In genomic region chr11:125141686-125142535, GRCh38 we compare ENCODE assay signal across 9 cellular contexts. TPM values are rescaled to one million over a fixed set of nuclear protein-coding genes. Genes with fewer than 3 reads are reported as not detected.
DNase-seq lines count a peak whose midpoint lies in the region; ATAC-seq lines count a peak whose summit lies in the region.
"Had no signal": no experiment of that assay in that cellular context is flagged by ENCODE, and none has a peak within 500 bp of the region (broad histone marks: within the 10 kb centered on the region; RNA-seq: fewer than 3 reads in every experiment).

No MANE protein-coding gene starts in this region.

- no peak overlapping the region for H3K27ac Mint-ChIP-seq in activated naive CD8-positive, alpha-beta T cell treated with anti-CD3 and anti-CD28 coated beads for 36 hours

- ATAC-seq in HG03095 (IDR thresholded peaks at IDR 0.05; ENCODE audit: unreplicated experiment) (peak; percentile 66), HG02763 (IDR thresholded peaks at IDR 0.05; ENCODE audit: unreplicated experiment) (no peak)

- no peaks in the 10 kb centered on the region for H3K4me1 ChIP-seq in SJSA1 (replicated peaks)
- H3K4me1 ChIP-seq: BLaER1 treated with 17β-estradiol and CSF1 and Interleukin-3, amounts not matched to agents 10 nM and 100 nM had no signal

- no peaks in the 10 kb centered on the region for H3K9me3 ChIP-seq in SJSA1 (replicated peaks)
- H3K9me3 ChIP-seq: BLaER1 treated with 17β-estradiol and CSF1 and Interleukin-3, amounts not matched to agents 10 nM and 100 nM had no signal

- H3K4me3 ChIP-seq in SJSA1, result no peak overlapping the region
- H3K4me3 ChIP-seq: BLaER1 treated with 17β-estradiol and CSF1 and Interleukin-3, amounts not matched to agents 10 nM and 100 nM had no signal

- H3K27me3 ChIP-seq in SJSA1 (replicated peaks), result no peaks in the 10 kb centered on the region
- H3K27me3 ChIP-seq: BLaER1 treated with 17β-estradiol and CSF1 and Interleukin-3, amounts not matched to agents 10 nM and 100 nM had no signal

- no peak overlapping the region for H3K4me3 Mint-ChIP-seq in activated naive CD8-positive, alpha-beta T cell treated with anti-CD3 and anti-CD28 coated beads for 36 hours

- peaks cover 2% of the 10 kb centered on the region for H3K4me1 Mint-ChIP-seq in activated naive CD8-positive, alpha-beta T cell treated with anti-CD3 and anti-CD28 coated beads for 36 hours

- DNase-seq in NCI-H1436 (lab: John Stamatoyannopoulos, UW) (peak; percentile 9), NCI-H1436 treated with DMSO at 0.1 percent for 48 hours (lab: John Stamatoyannopoulos, UW) (no peak), SJSA1 (ENCODE audit: low read depth in 1 of 2, low spot score in 2 of 2) (peak; percentile 13 to 44), hepatic stellate cell (ENCODE audit: low spot score) (peak; percentile 61)
- DNase-seq in activated naive CD8-positive, alpha-beta T cell treated with anti-CD3 and anti-CD28 coated beads for 36 hours, result peak; percentile 53
- DNase-seq in stimulated activated CD4-positive, alpha-beta T cell treated with anti-CD3 and anti-CD28 coated beads, Interleukin-12 subunit alpha, Interleukin-12 subunit beta, amount 100 ng/mL, for 4 hours, result peak; percentile 63

- no peaks in the 10 kb centered on the region for H3K9me3 Mint-ChIP-seq in activated naive CD8-positive, alpha-beta T cell treated with anti-CD3 and anti-CD28 coated beads for 36 hours

- no peaks in the 10 kb centered on the region for H3K36me3 ChIP-seq in SJSA1
- H3K36me3 ChIP-seq: BLaER1 treated with 17β-estradiol and CSF1 and Interleukin-3, amounts not matched to agents 10 nM and 100 nM had no signal

- H3K27me3 Mint-ChIP-seq in activated naive CD8-positive, alpha-beta T cell treated with anti-CD3 and anti-CD28 coated beads for 36 hours, result peaks cover 42% of the 10 kb centered on the region

- H3K36me3 Mint-ChIP-seq in activated naive CD8-positive, alpha-beta T cell treated with anti-CD3 and anti-CD28 coated beads for 36 hours, result no peaks in the 10 kb centered on the region

- H3K27ac ChIP-seq in SJSA1, result no peak overlapping the region
- H3K27ac ChIP-seq: BLaER1 treated with 17β-estradiol and CSF1 and Interleukin-3, amounts not matched to agents 10 nM and 100 nM had no signal

RNA-seq across cellular contexts. Expression of gene PKNOX2, which starts 22.6 kb away (rescaled TPM):
- total RNA-seq in SJSA1 (2014; rRNA removed; shearing (Covaris generic)), result not detected in 2 replicates
- total RNA-seq in activated naive CD8-positive, alpha-beta T cell treated with anti-CD3 and anti-CD28 coated beads for 36 hours, result not detected

RNA-seq across cellular contexts. Expression of gene TMEM218, which starts 30.5 kb away (rescaled TPM):
- total RNA-seq in SJSA1 (2014; rRNA removed; shearing (Covaris generic)), result 10.5 and 16.1 TPM in 2 replicates
- total RNA-seq in activated naive CD8-positive, alpha-beta T cell treated with anti-CD3 and anti-CD28 coated beads for 36 hours, result 10 to 100 TPM; 16.6 to 18.1 TPM
